In genomic region chr6:27726620-27727023, GRCh38 we compare ENCODE assay signal across 17 cellular contexts.
A peak's percentile ranks its signal among the peaks of the same experiment; 100 is the strongest.
DNase-seq lines count a peak whose midpoint lies in the region; ATAC-seq and TF ChIP-seq lines count a peak whose summit lies in the region.
"Had no signal": no experiment of that assay in that cellular context is flagged by ENCODE, and none has a peak within 500 bp of the region (broad histone marks: within the 10 kb centered on the region; RNA-seq: fewer than 3 reads in every experiment).

No MANE protein-coding gene starts in this region.

- no peak overlapping the region for H3K4me3 Mint-ChIP-seq in activated T-helper 17 cell treated with anti-CD3 and anti-CD28 coated beads, Interleukin-2, amount 50 U/mL, for 72 hours
- H3K4me3 Mint-ChIP-seq in naive thymus-derived CD8-positive, alpha-beta T cell: no peak overlapping the region
- H3K4me3 Mint-ChIP-seq: activated naive CD8-positive, alpha-beta T cell treated with anti-CD3 and anti-CD28 coated beads, Interleukin-2, amount 10 ng/mL, durations not matched to agents 7 days and 5 days; T-helper 17 cell had no signal

- intact Hi-C loops in PC-3 (cut with micrococcal nuclease): no loop called here

- no peaks in the 10 kb centered on the region for H3F3A ChIP-seq in PC-3 (ENCODE audit: low read length, unreplicated experiment)

- no peak for TF ChIP-seq CTCF in HEK293 (tag by site-specific recombination; IDR thresholded peaks at IDR 0.05)
- no peak for TF ChIP-seq CTCF in PC-3 (conservative IDR thresholded peaks at IDR 0.05; ENCODE audit: low read depth, low read length)

- H3K27ac ChIP-seq in HEK293 (ENCODE audit: extremely low read depth, low read depth, low read length): no peak overlapping the region
- no peak overlapping the region for H3K27ac ChIP-seq in PC-3 (ENCODE audit: low read length)
- H3K27ac ChIP-seq in epithelial cell of prostate: no peak overlapping the region
- H3K27ac ChIP-seq: Peyer's patch, upper lobe of right lung had no signal

- H3K9me3 ChIP-seq in HEK293 (ENCODE audit: control insufficient read depth, insufficient read depth, low read depth, low read length): no peaks in the 10 kb centered on the region
- H3K9me3 ChIP-seq in PC-3 (ENCODE audit: low read length): no peaks in the 10 kb centered on the region
- H3K9me3 ChIP-seq: Peyer's patch, upper lobe of right lung had no signal

- H3K27me3 Mint-ChIP-seq in activated T-helper 17 cell treated with anti-CD3 and anti-CD28 coated beads, Interleukin-2, amount 50 U/mL, for 72 hours: peaks cover 45% of the 10 kb centered on the region
- peaks cover 26 to 69% (median 60%) of the 10 kb centered on the region in 5 donors for H3K27me3 Mint-ChIP-seq in naive thymus-derived CD8-positive, alpha-beta T cell

- H3K4me3 ChIP-seq in HEK293 (ENCODE audit: low read depth, low read length) (no peak overlapping the region), PC-3 (ENCODE audit: low read length) (no peak overlapping the region)
- H3K4me3 ChIP-seq: Peyer's patch, upper lobe of right lung had no signal

- H3K36me3 ChIP-seq in HEK293 (ENCODE audit: control insufficient read depth in 2 of 2, insufficient read depth in 1 of 2, low read length in 2 of 2): no peaks in the 10 kb centered on the region
- H3K36me3 ChIP-seq in PC-3 (ENCODE audit: low read depth, low read length): no peaks in the 10 kb centered on the region
- H3K36me3 ChIP-seq: Peyer's patch, upper lobe of right lung had no signal

- no peak overlapping the region for H2AFZ ChIP-seq in PC-3 (ENCODE audit: low read length)

- BruUV-seq in PC-3 (replicated peaks; lab: Mats Ljungman, UMichigan): no TSS peak

- ATAC-seq in PC-3: peak; percentile 50; the same call in 1 of the 2 replicates
- no peak for ATAC-seq in GM19351 (IDR thresholded peaks at IDR 0.05; ENCODE audit: unreplicated experiment)
- ATAC-seq in activated T-helper 17 cell treated with anti-CD3 and anti-CD28 coated beads, Interleukin-2, amount 50 U/mL, for 72 hours (replicated peaks): no peak
- no peak for ATAC-seq in naive thymus-derived CD8-positive, alpha-beta T cell
- ATAC-seq: T-helper 17 cell, upper lobe of right lung had no signal

- H3K9me2 ChIP-seq in PC-3 (replicated peaks; ENCODE audit: low read length): no peaks in the 10 kb centered on the region

- H3K4me1 ChIP-seq in HEK293 (ENCODE audit: control insufficient read depth, insufficient read depth, low read length) (no peaks in the 10 kb centered on the region), PC-3 (ENCODE audit: insufficient read depth, low read length) (no peaks in the 10 kb centered on the region)
- H3K4me1 ChIP-seq: Peyer's patch, upper lobe of right lung had no signal

- H3K36me3 Mint-ChIP-seq in activated T-helper 17 cell treated with anti-CD3 and anti-CD28 coated beads, Interleukin-2, amount 50 U/mL, for 72 hours (ENCODE audit: low read depth): no peaks in the 10 kb centered on the region
- H3K36me3 Mint-ChIP-seq in naive thymus-derived CD8-positive, alpha-beta T cell: no peaks in the 10 kb centered on the region
- H3K36me3 Mint-ChIP-seq: activated naive CD8-positive, alpha-beta T cell treated with anti-CD3 and anti-CD28 coated beads, Interleukin-2, amount 10 ng/mL, durations not matched to agents 7 days and 5 days had no signal

- DNase-seq in NCI-H2171 treated with DMSO at 0.1 percent for 48 hours (lab: John Stamatoyannopoulos, UW) (peak; percentile 48), NCI-H2171 (lab: John Stamatoyannopoulos, UW) (no peak), PC-3 (peak; percentile 63), epithelial cell of prostate (ENCODE audit: low read depth, low spot score) (peak; percentile 8)
- DNase-seq in naive thymus-derived CD8-positive, alpha-beta T cell: no peak
- DNase-seq: 8988T; activated CD4-positive, alpha-beta T cell treated with anti-CD3 and anti-CD28 coated beads, Interleukin-2, amount 50 U/mL, for 4 hours; activated naive CD8-positive, alpha-beta T cell treated with anti-CD3 and anti-CD28 coated beads, Interleukin-2, amount 10 ng/mL, durations not matched to agents 7 days and 5 days; Kasumi-1; mesenchymal stem cell; NCI-H2107; Peyer's patch; T-helper 17 cell; upper lobe of right lung had no signal

- H3K9me3 Mint-ChIP-seq in activated T-helper 17 cell treated with anti-CD3 and anti-CD28 coated beads, Interleukin-2, amount 50 U/mL, for 72 hours: no peaks in the 10 kb centered on the region
- H3K9me3 Mint-ChIP-seq in naive thymus-derived CD8-positive, alpha-beta T cell: no peaks in the 10 kb centered on the region
- H3K9me3 Mint-ChIP-seq: activated naive CD8-positive, alpha-beta T cell treated with anti-CD3 and anti-CD28 coated beads, Interleukin-2, amount 10 ng/mL, durations not matched to agents 7 days and 5 days had no signal

- H3K4me1 Mint-ChIP-seq in activated T-helper 17 cell treated with anti-CD3 and anti-CD28 coated beads, Interleukin-2, amount 50 U/mL, for 72 hours: no peaks in the 10 kb centered on the region
- no peaks in the 10 kb centered on the region for H3K4me1 Mint-ChIP-seq in naive thymus-derived CD8-positive, alpha-beta T cell
- H3K4me1 Mint-ChIP-seq: activated naive CD8-positive, alpha-beta T cell treated with anti-CD3 and anti-CD28 coated beads, Interleukin-2, amount 10 ng/mL, durations not matched to agents 7 days and 5 days; T-helper 17 cell had no signal

- CTCF ChIA-PET in HEK293 (lab: Yijun Ruan, JAX) (interaction anchor here (1.4 to 1.9 kb wide), 2 partner anchors 26 to 46 kb away, joined by 5 to 10 read pairs; no protein-coding TSS in a partner anchor), PC-3 (lab: Charles Lee) (no interaction called here)

- no peak overlapping the region for H3K9ac ChIP-seq in PC-3 (ENCODE audit: low read length)

- peaks cover 11% of the 10 kb centered on the region; the same call in 1 of the 2 replicates for H3K27me3 ChIP-seq in PC-3 (ENCODE audit: low read length)
- H3K27me3 ChIP-seq: Peyer's patch had no signal

- no peaks in the 10 kb centered on the region for H3K79me2 ChIP-seq in PC-3 (ENCODE audit: low read length)

- no peak overlapping the region for H3K4me2 ChIP-seq in PC-3 (ENCODE audit: low read length)

- POLR2A ChIA-PET in HEK293 (lab: Yijun Ruan, JAX) (no interaction called here), PC-3 (lab: Charles Lee; ENCODE audit: unreplicated experiment) (no interaction called here)
- POLR2A ChIA-PET in naive thymus-derived CD8-positive, alpha-beta T cell (lab: Charles Lee): no interaction called here

- no peak overlapping the region for H3K27ac Mint-ChIP-seq in activated T-helper 17 cell treated with anti-CD3 and anti-CD28 coated beads, Interleukin-2, amount 50 U/mL, for 72 hours
- H3K27ac Mint-ChIP-seq in naive thymus-derived CD8-positive, alpha-beta T cell: no peak overlapping the region
- H3K27ac Mint-ChIP-seq: activated naive CD8-positive, alpha-beta T cell treated with anti-CD3 and anti-CD28 coated beads, Interleukin-2, amount 10 ng/mL, durations not matched to agents 7 days and 5 days; T-helper 17 cell had no signal

- H4K20me1 ChIP-seq in PC-3 (ENCODE audit: low read length): no peaks in the 10 kb centered on the region

TF ChIP-seq in HEK293, 187 proteins besides CTCF, POLR2A, EP300 and RAD21:
- TF ChIP-seq SP7 (tag by site-specific recombination; IDR thresholded peaks at IDR 0.05): 0 out of 2 replicates have a peak, but pooled peaks have one; percentile 45
- TF ChIP-seq KLF1 (tag by site-specific recombination; IDR thresholded peaks at IDR 0.05): no peak
- TF ChIP-seq ZNF580 (tag by site-specific recombination; IDR thresholded peaks at IDR 0.05): peak; percentile 93
- TF ChIP-seq ZNF561 (tag by site-specific recombination; IDR thresholded peaks at IDR 0.05; ENCODE audit: borderline replicate concordance): peak; percentile 48; the same call in 1 of the 2 replicates
- TF ChIP-seq ZNF324 (tag by site-specific recombination; IDR thresholded peaks at IDR 0.05): no peak
- 0 out of 2 replicates have a peak, but pooled peaks have one; percentile 29 for TF ChIP-seq ZSCAN30 (tag by site-specific recombination; IDR thresholded peaks at IDR 0.05)
- peak; percentile 30 for TF ChIP-seq ZNF529 (tag by site-specific recombination; IDR thresholded peaks at IDR 0.05; ENCODE audit: insufficient replicate concordance)
- 0 out of 2 replicates have a peak, but pooled peaks have one; percentile 14 for TF ChIP-seq ZBTB17 (tag by site-specific recombination; IDR thresholded peaks at IDR 0.05)
- no peak for TF ChIP-seq KLF16 (tag by site-specific recombination; IDR thresholded peaks at IDR 0.05)
- peak; percentile 67; the same call in 1 of the 2 replicates for TF ChIP-seq ZNF660 (tag by site-specific recombination; IDR thresholded peaks at IDR 0.05)

Comparison
In these comparisons a context has a peak if more than half of its experiments do, and no peak if none do; other contexts are left out.
1. DNase-seq: peak in NCI-H2171 treated with DMSO at 0.1 percent for 48 hours (single experiment), PC-3 (single experiment) and epithelial cell of prostate (single experiment); none in NCI-H2171 (single experiment) and naive thymus-derived CD8-positive, alpha-beta T cell (0 of 10).